ENCODE assay signal across 9 cellular contexts in genomic region chr6:133854633-133855598, GRCh38. TPM values are rescaled to one million over a fixed set of nuclear protein-coding genes. Genes with fewer than 3 reads are reported as not detected.
DNase-seq lines count a peak whose midpoint lies in the region; ATAC-seq, FAIRE-seq and TF ChIP-seq lines count a peak whose summit lies in the region.
"Had no signal": no experiment of that assay in that cellular context is flagged by ENCODE, and none has a peak within 500 bp of the region (broad histone marks: within the 10 kb centered on the region; RNA-seq: fewer than 3 reads in every experiment).

No MANE protein-coding gene starts in this region.

- FAIRE-seq in HepG2 (lab: Jason Lieb, UNC) = no peak

- no peak for TF ChIP-seq POLR2A in HepG2 (IDR thresholded peaks at IDR 0.05; ENCODE audit: insufficient read depth in 1 of 2, low read depth in 2 of 2, low read length in 2 of 2)

- no peak overlapping the region for H3K9ac ChIP-seq in HepG2 (ENCODE audit: insufficient read depth, low read depth, low read length)

- 0 out of 2 replicates have a peak, but pooled peaks cover 6% of the 10 kb centered on the region for H3K4me1 ChIP-seq in HepG2 (ENCODE audit: insufficient read depth, low read length)

- intact Hi-C loops in HepG2 (cut with micrococcal nuclease; ENCODE audit: unreplicated experiment) = no loop called here

- in situ Hi-C loops in brain microvascular endothelial cell (cut with HindIII; ENCODE audit: low pct_ligation_motif_present, low sequenced_read_pairs) = no loop called here
- in situ Hi-C loops in HepG2 (cut with HindIII; ENCODE audit: extremely low pct_ligation_motif_present, low pct_unique_long_range_greater_than_20kb) = no loop called here

- H3K4me2 ChIP-seq in HepG2 (ENCODE audit: low read depth, low read length) = peak overlapping the region; percentile 62

- DNase-seq in AG04450 (ENCODE audit: low read depth, low spot score) (no peak), H7 (peak; percentile 64), brain microvascular endothelial cell (no peak), HepG2 (ENCODE audit: low spot score) (peak; percentile 20), NCI-H345 treated with DMSO at 0.1 percent for 48 hours (lab: John Stamatoyannopoulos, UW; ENCODE audit: unreplicated experiment) (no peak), AG08395 (ENCODE audit: low spot score) (no peak)
- DNase-seq: activated CD8-positive, alpha-beta memory T cell treated with anti-CD3 and anti-CD28 coated beads for 24 hours had no signal

- TF ChIP-seq EP300 in HepG2 (IDR thresholded peaks at IDR 0.05; ENCODE audit: low read depth in 2 of 2, low read length in 2 of 2) = no peak
- TF ChIP-seq EP300 in HepG2 (CRISPR knock-in tag; IDR thresholded peaks at IDR 0.05; ENCODE audit: borderline replicate concordance) = no peak

- ATAC-seq in HepG2 (peak; percentile 100), HG02970 (IDR thresholded peaks at IDR 0.05; ENCODE audit: low FRiP score, unreplicated experiment) (no peak), GM21360 (IDR thresholded peaks at IDR 0.05; ENCODE audit: unreplicated experiment) (no peak)

- H3K9me3 ChIP-seq in AG04450 (ENCODE audit: control insufficient read depth, insufficient read depth, low read length) (peaks cover 3% of the 10 kb centered on the region; the same call in 1 of the 2 replicates), HepG2 (ENCODE audit: low read length) (no peaks in the 10 kb centered on the region)

- no peaks in the 10 kb centered on the region for H4K20me1 ChIP-seq in HepG2 (ENCODE audit: insufficient read depth, low read length)

- TF ChIP-seq CTCF in AG04450 (IDR thresholded peaks at IDR 0.05; ENCODE audit: low read depth, low read length) (peak; percentile 32; the same call in 1 of the 2 replicates), brain microvascular endothelial cell (IDR thresholded peaks at IDR 0.05; ENCODE audit: low read depth, low read length, missing control alignments) (peak; percentile 41), HepG2 (CRISPR knock-in tag; IDR thresholded peaks at IDR 0.05) (peak; percentile 67)

- WGBS in HepG2 (ENCODE audit: low lambda C conversion rate) = 9% methylated on average over 34 of the region's 43 CpGs

- H3K79me2 ChIP-seq in HepG2 (ENCODE audit: insufficient read depth, low read length) = no peaks in the 10 kb centered on the region

- 0 out of 2 replicates have a peak, but pooled peaks have one; percentile 19 for TF ChIP-seq RAD21 in HepG2 (CRISPR knock-in tag; IDR thresholded peaks at IDR 0.05)

- H3K36me3 ChIP-seq in H7 (replicated peaks; ENCODE audit: control insufficient read depth, insufficient read depth, low read length) = no peaks in the 10 kb centered on the region
- H3K36me3 ChIP-seq in brain microvascular endothelial cell (replicated peaks) = no peaks in the 10 kb centered on the region
- no peaks in the 10 kb centered on the region for H3K36me3 ChIP-seq in HepG2 (replicated peaks in 1 of 2; ENCODE audit: control insufficient read depth in 1 of 2, insufficient read depth in 2 of 2, low read length in 2 of 2)

- no TSS peak for BruUV-seq in HepG2 (replicated peaks; lab: Mats Ljungman, UMichigan)

- H3K27ac ChIP-seq in AG04450 (ENCODE audit: low read depth, low read length) = no peak overlapping the region
- no peak overlapping the region for H3K27ac ChIP-seq in brain microvascular endothelial cell
- H3K27ac ChIP-seq in HepG2 (ENCODE audit: extremely low read length, insufficient read depth, low read length) = no peak overlapping the region

- H3K27me3 ChIP-seq in AG04450 (ENCODE audit: control insufficient read depth, insufficient read depth, low read length) = no peaks in the 10 kb centered on the region
- H3K27me3 ChIP-seq in H7 (ENCODE audit: control insufficient read depth, insufficient read depth, low read length) = peaks cover 41% of the 10 kb centered on the region
- peaks cover 29% of the 10 kb centered on the region for H3K27me3 ChIP-seq in brain microvascular endothelial cell (replicated peaks)
- H3K27me3 ChIP-seq in HepG2 (ENCODE audit: control insufficient read depth in 1 of 2, insufficient read depth in 2 of 2, low read length in 2 of 2) = peaks cover 1 to 28% of the 10 kb centered on the region in 2 experiments; a peak in 3 of 5 replicates

- POLR2A ChIA-PET in AG04450 (lab: Yijun Ruan, JAX) = no interaction called here
- POLR2A ChIA-PET in HepG2 (lab: Yijun Ruan, JAX) = no interaction called here

- H2AFZ ChIP-seq in HepG2 (ENCODE audit: low read length) = peak overlapping the region; percentile 4

- CTCF ChIA-PET in AG04450 (lab: Charles Lee) (interaction anchor here (1.2 kb wide), 1 partner anchor 14 kb away, joined by 4 read pairs; no protein-coding TSS in a partner anchor), HepG2 (lab: Yijun Ruan, JAX; ENCODE audit: low intra/inter-chr PET ratio, low total read pairs) (interaction anchor here (1.1 kb wide), 1 partner anchor 242 kb away, joined by 3 read pairs; no protein-coding TSS in a partner anchor)

- peak overlapping the region; percentile 51 for H3K4me3 ChIP-seq in AG04450 (ENCODE audit: low read depth, low read length)
- peak overlapping the region; percentile 64 for H3K4me3 ChIP-seq in H7 (ENCODE audit: insufficient read depth, low read depth, low read length)
- peak overlapping the region; percentile 53 for H3K4me3 ChIP-seq in brain microvascular endothelial cell (ENCODE audit: low read depth, low read length)
- peak overlapping the region in 2 of 3 experiments; percentile 30 to 52; a peak in 2 of 6 replicates for H3K4me3 ChIP-seq in HepG2 (replicated peaks in 1 of 3; ENCODE audit: insufficient read depth in 1 of 3, low read depth in 2 of 3, low read length in 3 of 3)

TF ChIP-seq in HepG2, 621 proteins besides CTCF, POLR2A, EP300 and RAD21 (continues in another document):
- TF ChIP-seq HNRNPLL (IDR thresholded peaks at IDR 0.05; ENCODE audit: low read depth, low read length, poor library complexity, severe bottlenecking) (peak; percentile 53), SMAD1 (CRISPR knock-in tag; IDR thresholded peaks at IDR 0.05; ENCODE audit: borderline replicate concordance, low read depth) (0 out of 2 replicates have a peak, but pooled peaks have one; percentile 50), STAG1 (CRISPR knock-in tag; IDR thresholded peaks at IDR 0.05) (peak; percentile 39), ZNF225 (CRISPR knock-in tag; IDR thresholded peaks at IDR 0.05) (0 out of 2 replicates have a peak, but pooled peaks have one; percentile 36), NFE2 (CRISPR knock-in tag; IDR thresholded peaks at IDR 0.05) (no peak), HINFP (CRISPR knock-in tag; IDR thresholded peaks at IDR 0.05; ENCODE audit: low read depth) (peak; percentile 91), TBX2 (CRISPR knock-in tag; IDR thresholded peaks at IDR 0.05; ENCODE audit: borderline replicate concordance) (0 out of 2 replicates have a peak, but pooled peaks have one; percentile 20), ZNF274 (CRISPR knock-in tag; IDR thresholded peaks at IDR 0.05) (peak; percentile 58; the same call in 1 of the 2 replicates), NR1H2 (CRISPR knock-in tag; IDR thresholded peaks at IDR 0.05; ENCODE audit: borderline replicate concordance, low read depth) (no peak), YEATS2 (CRISPR knock-in tag; IDR thresholded peaks at IDR 0.05; ENCODE audit: borderline replicate concordance) (no peak)

RNA-seq across cellular contexts. Expression of gene TCF21, which starts 34.0 kb away (rescaled TPM):
- polyA plus RNA-seq in AG04450 (2011; rRNA removed) = 30.7 and 32.2 TPM in 2 replicates
- polyA minus RNA-seq in AG04450 (2011; rRNA and poly(A)+ RNA removed) = 38.5 and 49.9 TPM in 2 replicates
- 0.03 TPM in 1 of 2 replicates, not detected in the other for total RNA-seq in H7 (2014; rRNA removed; shearing (Covaris generic))
- total RNA-seq in HepG2 (2016; rRNA removed; fragmentation: Illumina TruSeq; extraction: Trizol) = not detected in 2 replicates
- not detected in 2 replicates for total RNA-seq in HepG2 (2016; cell fraction: cytosol; rRNA removed; fragmentation: Illumina TruSeq; extraction: Trizol; ENCODE audit: low read depth)
- total RNA-seq in HepG2 (2016; cell fraction: insoluble cytoplasmic fraction; rRNA removed; fragmentation: Illumina TruSeq; extraction: Trizol) = not detected in 2 replicates
- total RNA-seq in HepG2 (2016; cell fraction: membrane; rRNA removed; fragmentation: Illumina TruSeq; extraction: Trizol) = not detected in 2 replicates
- not detected in 2 replicates for total RNA-seq in HepG2 (2016; cell fraction: nucleus; rRNA removed; fragmentation: Illumina TruSeq; extraction: Trizol)
- polyA plus RNA-seq in HepG2 (2011; rRNA removed) = not detected in 2 replicates
- not detected in 2 replicates for polyA plus RNA-seq in HepG2 (2011; cell fraction: cytosol; rRNA removed)
- polyA plus RNA-seq in HepG2 (2011; cell fraction: nucleus; rRNA removed) = not detected in 2 replicates
- not detected in 2 replicates for polyA plus RNA-seq in HepG2 (2012)
- not detected in 2 replicates for polyA plus RNA-seq in HepG2 (2016; cell fraction: cytosol; fragmentation: Illumina TruSeq; extraction: Trizol; ENCODE audit: low read depth)
- polyA plus RNA-seq in HepG2 (2016; cell fraction: insoluble cytoplasmic fraction; fragmentation: Illumina TruSeq; extraction: Trizol; ENCODE audit: low read depth) = not detected in 2 replicates
- polyA plus RNA-seq in HepG2 (2016; cell fraction: membrane; fragmentation: Illumina TruSeq; extraction: Trizol; ENCODE audit: low read depth) = not detected in 2 replicates
- not detected in 2 replicates for polyA plus RNA-seq in HepG2 (2016; cell fraction: nucleus; fragmentation: Illumina TruSeq; extraction: Trizol; ENCODE audit: insufficient read depth, low read depth)
- polyA minus RNA-seq in HepG2 (2011; rRNA and poly(A)+ RNA removed; ENCODE audit: low replicate concordance) = 0.09 TPM in 1 of 2 replicates, not detected in the other
- not detected in 2 replicates for polyA minus RNA-seq in HepG2 (2011; cell fraction: cytosol; rRNA and poly(A)+ RNA removed)
- polyA minus RNA-seq in HepG2 (2011; cell fraction: nucleus; rRNA and poly(A)+ RNA removed) = not detected in 2 replicates

Comparison
In these comparisons a context has a peak if more than half of its experiments do, and no peak if none do; other contexts are left out.
1. DNase-seq: peak in H7 (single experiment) and HepG2 (single experiment); none in AG04450 (single experiment), brain microvascular endothelial cell (single experiment), NCI-H345 treated with DMSO at 0.1 percent for 48 hours (single experiment) and AG08395 (single experiment).
2. Peak in every context shown above with its lines, with median percentiles within 50 percentile points of each other: H3K4me3 ChIP-seq and CTCF ChIP-seq.